Comparison of ENCODE assay signal across 9 cellular contexts in the genomic region with DNA sequence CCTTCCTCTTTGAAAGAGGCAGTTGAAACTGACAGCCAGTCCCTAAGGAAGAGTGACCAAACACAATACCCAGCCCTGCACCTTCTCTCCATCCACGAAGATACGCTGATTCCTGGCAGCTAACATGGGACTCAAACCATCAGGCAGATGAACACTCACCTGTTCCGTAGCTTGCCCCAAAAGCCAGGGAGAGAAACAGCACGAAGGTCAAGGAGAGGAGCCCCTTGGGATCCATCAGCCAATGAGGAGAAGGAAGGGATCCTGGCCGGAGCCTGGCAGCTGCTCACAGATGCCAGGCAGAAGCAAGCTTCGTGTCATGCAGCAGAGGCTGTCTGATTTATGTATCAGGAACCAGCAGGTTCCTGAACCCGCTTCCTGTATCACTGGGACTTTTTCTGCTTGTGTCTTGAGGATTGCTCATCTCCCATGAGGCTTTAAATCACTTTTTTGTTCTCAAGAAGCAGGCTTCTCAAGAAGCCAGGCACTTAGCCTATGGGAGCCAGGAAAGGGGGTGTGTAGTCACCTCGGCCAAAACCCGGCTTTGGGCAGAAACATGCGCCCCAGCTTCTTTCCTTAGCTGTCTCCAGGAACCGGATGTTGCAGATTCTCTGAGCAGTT. TPM values are rescaled to one million over a fixed set of nuclear protein-coding genes. Genes with fewer than 3 reads are reported as not detected.
DNase-seq lines count a peak whose midpoint lies in the region; ATAC-seq and TF ChIP-seq lines count a peak whose summit lies in the region.
"Had no signal": no experiment of that assay in that cellular context is flagged by ENCODE, and none has a peak within 500 bp of the region (broad histone marks: within the 10 kb centered on the region; RNA-seq: fewer than 3 reads in every experiment).

SLAMF1 (minus strand) TSS at position 334 of the 618 bp plus-strand sequence; CDS start at position 235, 99 bp downstream.

- H3K9me3 ChIP-seq in SU-DHL-6 (ENCODE audit: insufficient read depth, low read length) (no peaks in the 10 kb centered on the region), hepatocyte (ENCODE audit: low read depth) (no peaks in the 10 kb centered on the region)

- ATAC-seq in GM18520 (IDR thresholded peaks at IDR 0.05; ENCODE audit: unreplicated experiment) (peak; percentile 54), HG02642 (IDR thresholded peaks at IDR 0.05; ENCODE audit: poor library complexity, unreplicated experiment) (peak; percentile 62), GM21526 (IDR thresholded peaks at IDR 0.05; ENCODE audit: low FRiP score, unreplicated experiment) (no peak)
- ATAC-seq: Panc1 had no signal

- H3K79me2 ChIP-seq in SU-DHL-6 (ENCODE audit: insufficient read depth, low read length) (peaks cover 70% of the 10 kb centered on the region), hepatocyte (no peaks in the 10 kb centered on the region)

- H3K27ac ChIP-seq in SU-DHL-6 (ENCODE audit: low read depth, low read length), result peak within 1 kb of the TSS; percentile 82
- peak within 1 kb of the TSS; percentile 80 for H3K27ac ChIP-seq in hepatocyte

- no peaks in the 10 kb centered on the region for H4K20me1 ChIP-seq in SU-DHL-6 (ENCODE audit: low read depth, low read length)
- no peaks in the 10 kb centered on the region for H4K20me1 ChIP-seq in hepatocyte (ENCODE audit: insufficient read depth, poor library complexity, severe bottlenecking)

- H2AFZ ChIP-seq in SU-DHL-6 (ENCODE audit: low read depth, low read length, severe bottlenecking), result no peak within 1 kb of the TSS
- H2AFZ ChIP-seq in hepatocyte, result no peak within 1 kb of the TSS

- no peaks in the 10 kb centered on the region; the same call in 1 of the 2 replicates for H3K36me3 ChIP-seq in SU-DHL-6 (ENCODE audit: low read length)
- H3K36me3 ChIP-seq in hepatocyte (replicated peaks; ENCODE audit: insufficient read depth, low read depth), result no peaks in the 10 kb centered on the region

- H3K4me2 ChIP-seq in SU-DHL-6 (ENCODE audit: low read depth, low read length, poor library complexity, severe bottlenecking) (peak within 1 kb of the TSS; percentile 70), hepatocyte (peak within 1 kb of the TSS; percentile 21)

- WGBS in hepatocyte (ENCODE audit: low lambda C conversion rate, missing lambda C conversion rate), result 92% methylated on average over 11 of the region's 11 CpGs

- H3K4me3 ChIP-seq in SU-DHL-6 (ENCODE audit: insufficient read depth, low read length, poor library complexity, severe bottlenecking) (peak within 1 kb of the TSS; percentile 69), hepatocyte (no peak within 1 kb of the TSS)

- H3K9ac ChIP-seq in SU-DHL-6 (ENCODE audit: low read length), result peak within 1 kb of the TSS; percentile 82

- H3K4me1 ChIP-seq in hepatocyte (ENCODE audit: insufficient read depth), result peaks cover 39% of the 10 kb centered on the region

- TF ChIP-seq CTCF in SU-DHL-6 (IDR thresholded peaks at IDR 0.05; ENCODE audit: insufficient read depth, low read length, poor library complexity, severe bottlenecking) (no peak), hepatocyte (IDR thresholded peaks at IDR 0.05; ENCODE audit: poor library complexity) (no peak)

- no peaks in the 10 kb centered on the region for H3K9me2 ChIP-seq in SU-DHL-6 (replicated peaks; ENCODE audit: insufficient read depth, low read length)
- H3K9me2 ChIP-seq in hepatocyte (replicated peaks; ENCODE audit: insufficient read depth), result no peaks in the 10 kb centered on the region

- H3F3A ChIP-seq in SU-DHL-6 (ENCODE audit: insufficient read depth), result peaks cover 10% of the 10 kb centered on the region; the same call in 1 of the 2 replicates

- no peaks in the 10 kb centered on the region for H3K27me3 ChIP-seq in SU-DHL-6 (ENCODE audit: low read length)
- no peaks in the 10 kb centered on the region for H3K27me3 ChIP-seq in hepatocyte

- DNase-seq in hepatocyte (ENCODE audit: low spot score) (no peak), NCI-H748 treated with DMSO at 0.1 percent for 48 hours (lab: John Stamatoyannopoulos, UW) (no peak), DMS79 (lab: John Stamatoyannopoulos, UW) (no peak), kidney tubule cell (ENCODE audit: low spot score) (no peak)

RNA-seq across cellular contexts. Expression of gene SLAMF1, which starts in this region (rescaled TPM):
- total RNA-seq in hepatocyte, result 0.20 and 1.2 TPM in 2 replicates
- 2.1 and 2.3 TPM in 2 replicates for polyA plus RNA-seq in hepatocyte
